In the genomic region with DNA sequence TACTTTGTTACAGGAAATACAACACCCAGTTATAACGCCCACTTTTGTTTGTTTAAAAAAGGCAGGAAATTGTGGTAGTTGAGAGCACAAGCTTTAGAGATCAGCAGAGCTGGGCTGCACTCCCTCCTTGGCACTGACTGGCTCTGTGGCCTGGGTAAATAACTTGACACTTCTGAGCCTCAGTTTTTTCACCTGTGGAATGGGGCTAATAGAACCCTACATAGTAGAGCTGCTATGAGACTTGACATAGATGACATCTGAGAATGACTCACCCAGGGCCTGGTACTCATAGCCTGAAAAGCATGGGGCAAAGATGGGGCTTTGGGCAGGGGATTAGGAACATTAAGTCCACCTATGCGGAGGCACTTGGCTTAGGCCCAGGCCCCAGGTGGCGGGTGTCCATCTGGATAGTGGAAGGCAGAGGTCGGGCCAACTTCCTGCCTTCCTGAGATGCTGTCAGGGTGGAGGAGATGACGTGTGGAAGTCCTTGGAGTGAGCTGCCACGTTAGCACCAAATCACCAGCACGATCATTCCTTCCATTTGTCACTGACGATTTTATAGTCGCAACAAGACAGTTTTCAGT, we compare ENCODE assay signal across 9 cellular contexts.
DNase-seq lines count a peak whose midpoint lies in the region; ATAC-seq and TF ChIP-seq lines count a peak whose summit lies in the region.
"Had no signal": no experiment of that assay in that cellular context is flagged by ENCODE, and none has a peak within 500 bp of the region (broad histone marks: within the 10 kb centered on the region; RNA-seq: fewer than 3 reads in every experiment).

No MANE protein-coding gene starts in this region.

- POLR2A ChIA-PET in CD4-positive, alpha-beta T cell (lab: Charles Lee): interaction anchor here (0.6 to 6.4 kb wide), 18 partner anchors 10 to 553 kb away, joined by 3 to 64 read pairs (median 5); a partner anchor contains a TSS

- peak in 8 of 10 experiments; percentile 24 to 56 (median 42) for DNase-seq in CD4-positive, alpha-beta T cell
- DNase-seq in activated T-cell treated with anti-CD3 and anti-CD28 coated beads, Interleukin-2, amount 50 U/mL, for 48 hours: peak; percentile 57 to 62
- no peak for DNase-seq in memory B cell (ENCODE audit: low spot score in 2 of 2)
- no peak for DNase-seq in progenitor cell of endocrine pancreas (ENCODE audit: low spot score, unreplicated experiment)
- no peak for DNase-seq in sciatic nerve (ENCODE audit: low spot score)
- DNase-seq: hippocampal formation had no signal

- no peaks in the 10 kb centered on the region for H3K27me3 Mint-ChIP-seq in CD4-positive, alpha-beta T cell
- H3K27me3 Mint-ChIP-seq in memory B cell (peaks cover 6% of the 10 kb centered on the region), progenitor cell of endocrine pancreas (peaks cover 20% of the 10 kb centered on the region)

- H3K36me3 Mint-ChIP-seq in CD4-positive, alpha-beta T cell (ENCODE audit: low read depth): peaks cover 3% of the 10 kb centered on the region
- H3K36me3 Mint-ChIP-seq in memory B cell (peaks cover 3% of the 10 kb centered on the region), progenitor cell of endocrine pancreas (ENCODE audit: insufficient read depth) (no peaks in the 10 kb centered on the region)

- CTCF ChIA-PET in CD4-positive, alpha-beta T cell (lab: Charles Lee): interaction anchor here (1.1 to 3.6 kb wide), 2 partner anchors 16 to 34 kb away, joined by 3 to 24 read pairs; no protein-coding TSS in a partner anchor

- H3K4me1 Mint-ChIP-seq in CD4-positive, alpha-beta T cell (ENCODE audit: low read depth): peaks cover 94% of the 10 kb centered on the region
- H3K4me1 Mint-ChIP-seq in memory B cell (peaks cover 31% of the 10 kb centered on the region), progenitor cell of endocrine pancreas (ENCODE audit: low read depth) (no peaks in the 10 kb centered on the region)

- H3K9me3 Mint-ChIP-seq in CD4-positive, alpha-beta T cell: no peaks in the 10 kb centered on the region
- H3K9me3 Mint-ChIP-seq in memory B cell (peaks cover 3% of the 10 kb centered on the region), progenitor cell of endocrine pancreas (ENCODE audit: low read depth) (no peaks in the 10 kb centered on the region)

- intact Hi-C loops in CD4-positive, alpha-beta T cell (cut with DNase I, micrococcal nuclease): no loop called here
- intact Hi-C loops in sciatic nerve (cut with DNase I): no loop called here

- H3K27ac Mint-ChIP-seq in CD4-positive, alpha-beta T cell: peak overlapping the region; percentile 91
- H3K27ac Mint-ChIP-seq in memory B cell (no peak overlapping the region), progenitor cell of endocrine pancreas (no peak overlapping the region)

- H3K9me3 ChIP-seq in CD4-positive, alpha-beta T cell (ENCODE audit: control insufficient read depth, low read length): peaks cover 8% of the 10 kb centered on the region
- H3K9me3 ChIP-seq in KOPT-K1 (ENCODE audit: insufficient read depth, low read length, poor library complexity, severe bottlenecking): peaks cover 10% of the 10 kb centered on the region

- peak overlapping the region; percentile 58 for H3K27ac ChIP-seq in CD4-positive, alpha-beta T cell (ENCODE audit: low read depth, low read length)
- H3K27ac ChIP-seq in KOPT-K1 (ENCODE audit: low read depth, low read length, poor library complexity, severe bottlenecking): peak overlapping the region; percentile 95

- H3K4me3 Mint-ChIP-seq in CD4-positive, alpha-beta T cell: peak overlapping the region; percentile 73
- no peak overlapping the region for H3K4me3 Mint-ChIP-seq in memory B cell
- H3K4me3 Mint-ChIP-seq in progenitor cell of endocrine pancreas (ENCODE audit: low read depth): no peak overlapping the region

- TF ChIP-seq CTCF in CD4-positive, alpha-beta T cell (IDR thresholded peaks at IDR 0.05): no peak
- TF ChIP-seq CTCF in progenitor cell of endocrine pancreas (IDR thresholded peaks at IDR 0.05; ENCODE audit: unreplicated experiment): no peak

- H3K36me3 ChIP-seq in KOPT-K1 (ENCODE audit: insufficient read depth, low read length): no peaks in the 10 kb centered on the region

- peak; percentile 91 for ATAC-seq in CD4-positive, alpha-beta T cell (ENCODE audit: poor library complexity)
- ATAC-seq in memory B cell (ENCODE audit: low read depth) (peak; percentile 62), HG03196 (IDR thresholded peaks at IDR 0.05; ENCODE audit: unreplicated experiment) (no peak), sciatic nerve (no peak), SK-N-SH treated with all-trans-retinoic acid at 6 μM for 48 hours (no peak)

- H3K27me3 ChIP-seq in CD4-positive, alpha-beta T cell (ENCODE audit: control insufficient read depth, insufficient read depth, low read length): no peaks in the 10 kb centered on the region

TF ChIP-seq in SK-N-SH treated with all-trans-retinoic acid at 6 μM for 48 hours, 23 proteins besides CTCF, POLR2A, EP300 and RAD21:
- no peak for TF ChIP-seq PPARA (CRISPR knock-in tag; IDR thresholded peaks at IDR 0.05; ENCODE audit: borderline replicate concordance)
- no peak for TF ChIP-seq ZNF8 (CRISPR knock-in tag; IDR thresholded peaks at IDR 0.05)
- TF ChIP-seq, protein P1, sequence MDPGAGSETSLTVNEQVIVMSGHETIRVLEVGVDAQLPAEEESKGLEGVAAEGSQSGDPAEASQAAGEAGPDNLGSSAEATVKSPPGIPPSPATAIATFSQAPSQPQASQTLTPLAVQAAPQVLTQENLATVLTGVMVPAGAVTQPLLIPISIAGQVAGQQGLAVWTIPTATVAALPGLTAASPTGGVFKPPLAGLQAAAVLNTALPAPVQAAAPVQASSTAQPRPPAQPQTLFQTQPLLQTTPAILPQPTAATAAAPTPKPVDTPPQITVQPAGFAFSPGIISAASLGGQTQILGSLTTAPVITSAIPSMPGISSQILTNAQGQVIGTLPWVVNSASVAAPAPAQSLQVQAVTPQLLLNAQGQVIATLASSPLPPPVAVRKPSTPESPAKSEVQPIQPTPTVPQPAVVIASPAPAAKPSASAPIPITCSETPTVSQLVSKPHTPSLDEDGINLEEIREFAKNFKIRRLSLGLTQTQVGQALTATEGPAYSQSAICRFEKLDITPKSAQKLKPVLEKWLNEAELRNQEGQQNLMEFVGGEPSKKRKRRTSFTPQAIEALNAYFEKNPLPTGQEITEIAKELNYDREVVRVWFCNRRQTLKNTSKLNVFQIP (CRISPR knock-in tag; IDR thresholded peaks at IDR 0.05; ENCODE audit: borderline replicate concordance, low read depth): no peak
- TF ChIP-seq ZNF565 (CRISPR knock-in tag; conservative IDR thresholded peaks at IDR 0.05; ENCODE audit: low read depth): no peak
- no peak for TF ChIP-seq ZNF70 (CRISPR knock-in tag; IDR thresholded peaks at IDR 0.05)
- TF ChIP-seq, protein P2, sequence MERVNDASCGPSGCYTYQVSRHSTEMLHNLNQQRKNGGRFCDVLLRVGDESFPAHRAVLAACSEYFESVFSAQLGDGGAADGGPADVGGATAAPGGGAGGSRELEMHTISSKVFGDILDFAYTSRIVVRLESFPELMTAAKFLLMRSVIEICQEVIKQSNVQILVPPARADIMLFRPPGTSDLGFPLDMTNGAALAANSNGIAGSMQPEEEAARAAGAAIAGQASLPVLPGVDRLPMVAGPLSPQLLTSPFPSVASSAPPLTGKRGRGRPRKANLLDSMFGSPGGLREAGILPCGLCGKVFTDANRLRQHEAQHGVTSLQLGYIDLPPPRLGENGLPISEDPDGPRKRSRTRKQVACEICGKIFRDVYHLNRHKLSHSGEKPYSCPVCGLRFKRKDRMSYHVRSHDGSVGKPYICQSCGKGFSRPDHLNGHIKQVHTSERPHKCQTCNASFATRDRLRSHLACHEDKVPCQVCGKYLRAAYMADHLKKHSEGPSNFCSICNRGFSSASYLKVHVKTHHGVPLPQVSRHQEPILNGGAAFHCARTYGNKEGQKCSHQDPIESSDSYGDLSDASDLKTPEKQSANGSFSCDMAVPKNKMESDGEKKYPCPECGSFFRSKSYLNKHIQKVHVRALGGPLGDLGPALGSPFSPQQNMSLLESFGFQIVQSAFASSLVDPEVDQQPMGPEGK (CRISPR knock-in tag; IDR thresholded peaks at IDR 0.05; ENCODE audit: borderline replicate concordance): no peak

Comparison
In these comparisons a context has a peak if more than half of its experiments do, and no peak if none do; other contexts are left out.
1. ATAC-seq: peak in CD4-positive, alpha-beta T cell (single experiment) and memory B cell (single experiment); none in HG03196 (single experiment), sciatic nerve (single experiment) and SK-N-SH treated with all-trans-retinoic acid at 6 μM for 48 hours (single experiment).
2. DNase-seq: peak in CD4-positive, alpha-beta T cell (8 of 10) and activated T-cell treated with anti-CD3 and anti-CD28 coated beads, Interleukin-2, amount 50 U/mL, for 48 hours (2 of 2); none in memory B cell (0 of 2), progenitor cell of endocrine pancreas (single experiment) and sciatic nerve (single experiment).